Comparison of ENCODE assay signal across 15 cellular contexts in genomic region chr14:81831128-81831815, GRCh38.
DNase-seq lines count a peak whose midpoint lies in the region; ATAC-seq and TF ChIP-seq lines count a peak whose summit lies in the region.
"Had no signal": no experiment of that assay in that cellular context is flagged by ENCODE, and none has a peak within 500 bp of the region (broad histone marks: within the 10 kb centered on the region; RNA-seq: fewer than 3 reads in every experiment).

No MANE protein-coding gene starts in this region.

- H3K36me3 ChIP-seq in sigmoid colon: no peaks in the 10 kb centered on the region
- H3K36me3 ChIP-seq: esophagus squamous epithelium had no signal

- H3K4me1 Mint-ChIP-seq in progenitor cell of endocrine pancreas (ENCODE audit: low read depth): no peaks in the 10 kb centered on the region
- no peaks in the 10 kb centered on the region for H3K4me1 Mint-ChIP-seq in activated CD4-positive, alpha-beta T cell treated with anti-CD3 and anti-CD28 coated beads, Interleukin-2, amount 10 ng/mL, durations not matched to agents 7 days and 5 days
- H3K4me1 Mint-ChIP-seq: activated CD8-positive, alpha-beta memory T cell treated with anti-CD3 and anti-CD28 coated beads, Interleukin-2, amount 10 ng/mL, durations not matched to agents 7 days and 5 days; activated naive CD4-positive, alpha-beta T cell treated with anti-CD3 and anti-CD28 coated beads, Interleukin-2, amount 50 U/mL, for 24 hours had no signal

- H3K27ac Mint-ChIP-seq in progenitor cell of endocrine pancreas: no peak overlapping the region
- no peak overlapping the region for H3K27ac Mint-ChIP-seq in activated CD4-positive, alpha-beta T cell treated with anti-CD3 and anti-CD28 coated beads, Interleukin-2, amount 10 ng/mL, durations not matched to agents 7 days and 5 days
- H3K27ac Mint-ChIP-seq: activated CD8-positive, alpha-beta memory T cell treated with anti-CD3 and anti-CD28 coated beads, Interleukin-2, amount 10 ng/mL, durations not matched to agents 7 days and 5 days; activated naive CD4-positive, alpha-beta T cell treated with anti-CD3 and anti-CD28 coated beads, Interleukin-2, amount 50 U/mL, for 24 hours had no signal

- POLR2A ChIA-PET in activated CD4-positive, alpha-beta T cell treated with anti-CD3 and anti-CD28 coated beads, Interleukin-2, amount 10 ng/mL, durations not matched to agents 7 days and 5 days (lab: Charles Lee): no interaction called here

- no peaks in the 10 kb centered on the region for H3K4me1 ChIP-seq in sigmoid colon
- H3K4me1 ChIP-seq: esophagus squamous epithelium had no signal

- CTCF ChIA-PET in activated CD4-positive, alpha-beta T cell treated with anti-CD3 and anti-CD28 coated beads, Interleukin-2, amount 10 ng/mL, durations not matched to agents 7 days and 5 days (lab: Charles Lee): no interaction called here

- peaks cover 15% of the 10 kb centered on the region for H3K9me3 Mint-ChIP-seq in progenitor cell of endocrine pancreas (ENCODE audit: low read depth)
- peaks cover 5% of the 10 kb centered on the region for H3K9me3 Mint-ChIP-seq in activated CD4-positive, alpha-beta T cell treated with anti-CD3 and anti-CD28 coated beads, Interleukin-2, amount 10 ng/mL, durations not matched to agents 7 days and 5 days

- no peak overlapping the region for H3K27ac ChIP-seq in sigmoid colon
- H3K27ac ChIP-seq: esophagus squamous epithelium, SK-N-MC had no signal

- H3K36me3 Mint-ChIP-seq in progenitor cell of endocrine pancreas (ENCODE audit: insufficient read depth): no peaks in the 10 kb centered on the region
- H3K36me3 Mint-ChIP-seq in activated CD4-positive, alpha-beta T cell treated with anti-CD3 and anti-CD28 coated beads, Interleukin-2, amount 10 ng/mL, durations not matched to agents 7 days and 5 days (ENCODE audit: low read depth): no peaks in the 10 kb centered on the region
- H3K36me3 Mint-ChIP-seq: activated CD8-positive, alpha-beta memory T cell treated with anti-CD3 and anti-CD28 coated beads, Interleukin-2, amount 10 ng/mL, durations not matched to agents 7 days and 5 days; activated naive CD4-positive, alpha-beta T cell treated with anti-CD3 and anti-CD28 coated beads, Interleukin-2, amount 50 U/mL, for 24 hours had no signal

- TF ChIP-seq EP300 in sigmoid colon (IDR thresholded peaks at IDR 0.05): no peak

- TF ChIP-seq POLR2A in NB4 (IDR thresholded peaks at IDR 0.05; ENCODE audit: extremely low read depth, insufficient read length) (no peak), sigmoid colon (IDR thresholded peaks at IDR 0.05) (no peak)

- H3K4me3 Mint-ChIP-seq in progenitor cell of endocrine pancreas (ENCODE audit: low read depth): no peak overlapping the region
- H3K4me3 Mint-ChIP-seq in activated CD4-positive, alpha-beta T cell treated with anti-CD3 and anti-CD28 coated beads, Interleukin-2, amount 10 ng/mL, durations not matched to agents 7 days and 5 days: no peak overlapping the region
- H3K4me3 Mint-ChIP-seq: activated CD8-positive, alpha-beta memory T cell treated with anti-CD3 and anti-CD28 coated beads, Interleukin-2, amount 10 ng/mL, durations not matched to agents 7 days and 5 days; activated naive CD4-positive, alpha-beta T cell treated with anti-CD3 and anti-CD28 coated beads, Interleukin-2, amount 50 U/mL, for 24 hours had no signal

- H3K27me3 ChIP-seq in sigmoid colon: no peaks in the 10 kb centered on the region
- H3K27me3 ChIP-seq: esophagus squamous epithelium had no signal

- WGBS in sigmoid colon, 2 donors: 56 to 67% methylated on average over 4 of the region's 4 CpGs

- peaks cover 7% of the 10 kb centered on the region for H3K27me3 Mint-ChIP-seq in progenitor cell of endocrine pancreas
- H3K27me3 Mint-ChIP-seq in activated CD4-positive, alpha-beta T cell treated with anti-CD3 and anti-CD28 coated beads, Interleukin-2, amount 10 ng/mL, durations not matched to agents 7 days and 5 days: no peaks in the 10 kb centered on the region
- H3K27me3 Mint-ChIP-seq: activated CD8-positive, alpha-beta memory T cell treated with anti-CD3 and anti-CD28 coated beads, Interleukin-2, amount 10 ng/mL, durations not matched to agents 7 days and 5 days; activated naive CD4-positive, alpha-beta T cell treated with anti-CD3 and anti-CD28 coated beads, Interleukin-2, amount 50 U/mL, for 24 hours had no signal

- peaks cover 0 to 13% (median 6%) of the 10 kb centered on the region in 4 donors for H3K9me3 ChIP-seq in sigmoid colon

- H3K4me3 ChIP-seq in NB4 (ENCODE audit: low read depth, low read length) (no peak overlapping the region), sigmoid colon (no peak overlapping the region)
- H3K4me3 ChIP-seq: esophagus squamous epithelium, SK-N-MC had no signal

- TF ChIP-seq CTCF in NB4 (IDR thresholded peaks at IDR 0.05; ENCODE audit: low read depth, low read length) (no peak), sigmoid colon (IDR thresholded peaks at IDR 0.05) (no peak), progenitor cell of endocrine pancreas (IDR thresholded peaks at IDR 0.05; ENCODE audit: unreplicated experiment) (no peak)

- ATAC-seq in HG02763 (IDR thresholded peaks at IDR 0.05; ENCODE audit: unreplicated experiment): no peak
- ATAC-seq: activated CD8-positive, alpha-beta memory T cell treated with anti-CD3 and anti-CD28 coated beads, Interleukin-2, amount 10 ng/mL, durations not matched to agents 7 days and 5 days had no signal

- DNase-seq in NB4 (ENCODE audit: low read depth) (peak; percentile 2), cerebellar cortex (ENCODE audit: low spot score) (peak; percentile 12), iris pigment epithelial cell (ENCODE audit: low read depth) (peak; percentile 0), sigmoid colon (peak; percentile 78), progenitor cell of endocrine pancreas (ENCODE audit: low spot score, unreplicated experiment) (no peak), activated gamma-delta T cell treated with Interleukin-2 at 50 U/mL for 16 hours (no peak)
- DNase-seq in activated CD4-positive, alpha-beta T cell treated with anti-CD3 and anti-CD28 coated beads, Interleukin-2, amount 10 ng/mL, durations not matched to agents 7 days and 5 days: no peak
- DNase-seq: activated CD8-positive, alpha-beta memory T cell treated with anti-CD3 and anti-CD28 coated beads, Interleukin-2, amount 10 ng/mL, durations not matched to agents 7 days and 5 days; esophagus squamous epithelium; NCI-H187; retina; stimulated activated naive CD4-positive, alpha-beta T cell treated with Interleukin-2 at 50 U/mL for 16 hours had no signal

- intact Hi-C loops in sigmoid colon (cut with DNase I): no loop called here

Comparison
In these comparisons a context has a peak if more than half of its experiments do, and no peak if none do; other contexts are left out.
1. DNase-seq: peak in NB4 (single experiment), cerebellar cortex (single experiment), iris pigment epithelial cell (single experiment) and sigmoid colon (single experiment); none in progenitor cell of endocrine pancreas (single experiment), activated gamma-delta T cell treated with Interleukin-2 at 50 U/mL for 16 hours (single experiment) and activated CD4-positive, alpha-beta T cell treated with anti-CD3 and anti-CD28 coated beads, Interleukin-2, amount 10 ng/mL, durations not matched to agents 7 days and 5 days (single experiment).